Comparison of ENCODE assay signal across 21 cellular contexts in the genomic region with DNA sequence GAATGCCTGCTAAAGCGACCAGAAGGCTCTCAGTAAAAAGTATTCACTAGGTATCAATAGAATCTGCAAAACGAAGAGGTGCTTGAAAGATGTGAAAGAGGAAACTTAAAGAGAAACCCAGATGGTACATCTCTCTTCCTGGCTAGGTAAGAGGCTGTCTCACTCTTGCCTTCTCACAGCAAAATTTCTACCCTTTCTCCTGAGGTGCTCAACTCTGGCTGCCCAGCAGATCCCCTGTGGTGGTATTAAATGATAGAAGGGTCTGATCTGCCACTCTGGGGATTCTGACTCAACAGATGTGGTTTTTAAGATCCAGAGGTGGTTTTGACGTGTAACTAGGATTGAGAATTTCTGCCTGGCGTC. TPM values are rescaled to one million over a fixed set of nuclear protein-coding genes. Genes with fewer than 3 reads are reported as not detected.
A peak's percentile ranks its signal among the peaks of the same experiment; 100 is the strongest.
DNase-seq lines count a peak whose midpoint lies in the region; ATAC-seq and TF ChIP-seq lines count a peak whose summit lies in the region.
"Had no signal": no experiment of that assay in that cellular context is flagged by ENCODE, and none has a peak within 500 bp of the region (broad histone marks: within the 10 kb centered on the region; RNA-seq: fewer than 3 reads in every experiment).

No MANE protein-coding gene starts in this region.

- H2AFZ ChIP-seq in GM23338 (peak overlapping the region; percentile 49; the same call in 1 of the 2 replicates), smooth muscle cell (ENCODE audit: low read depth) (no peak overlapping the region)

- peaks cover 8% of the 10 kb centered on the region for H3K9me3 Mint-ChIP-seq in activated CD4-positive, alpha-beta T cell treated with anti-CD3 and anti-CD28 coated beads, Interleukin-2, amount 10 ng/mL, durations not matched to agents 24 days and 14 days
- H3K9me3 Mint-ChIP-seq in activated CD4-positive, alpha-beta T cell treated with anti-CD3 and anti-CD28 coated beads, Interleukin-2, amount 10 ng/mL, durations not matched to agents 7 days and 5 days, result peaks cover 4% of the 10 kb centered on the region
- H3K9me3 Mint-ChIP-seq in GM23338 (no peaks in the 10 kb centered on the region), mesothelial cell of epicardium (no peaks in the 10 kb centered on the region)
- H3K9me3 Mint-ChIP-seq in activated naive CD8-positive, alpha-beta T cell (ENCODE audit: low read depth), result no peaks in the 10 kb centered on the region
- H3K9me3 Mint-ChIP-seq: activated T-helper 2 cell treated with anti-CD3 and anti-CD28 coated beads, Interferon-gamma antibody, Interleukin-2, Interleukin-4, amounts not matched to agents 10 μg/mL and 5 μg/mL and 100 μg/mL, durations not matched to agents 14 hours and 24 hours and 36 hours; IgD-negative memory B cell had no signal

- peaks cover 4% of the 10 kb centered on the region for H3K27me3 Mint-ChIP-seq in activated CD4-positive, alpha-beta T cell treated with anti-CD3 and anti-CD28 coated beads, Interleukin-2, amount 10 ng/mL, durations not matched to agents 24 days and 14 days
- peaks cover 5% of the 10 kb centered on the region for H3K27me3 Mint-ChIP-seq in activated CD4-positive, alpha-beta T cell treated with anti-CD3 and anti-CD28 coated beads, Interleukin-2, amount 10 ng/mL, durations not matched to agents 7 days and 5 days
- H3K27me3 Mint-ChIP-seq in GM23338 (ENCODE audit: insufficient read depth, low read depth, poor library complexity), result peaks cover 2% of the 10 kb centered on the region
- peaks cover 6% of the 10 kb centered on the region for H3K27me3 Mint-ChIP-seq in activated naive CD8-positive, alpha-beta T cell
- peaks cover 6% of the 10 kb centered on the region for H3K27me3 Mint-ChIP-seq in mesothelial cell of epicardium (ENCODE audit: low read depth)

- no peak for TF ChIP-seq CTCF in GM23338 (conservative IDR thresholded peaks at IDR 0.05; ENCODE audit: low read depth in 2 of 2)
- no peak for TF ChIP-seq CTCF in smooth muscle cell (IDR thresholded peaks at IDR 0.05; ENCODE audit: borderline replicate concordance, insufficient read depth, poor library complexity, severe bottlenecking)
- no peak for TF ChIP-seq CTCF in mesothelial cell of epicardium (IDR thresholded peaks at IDR 0.05; ENCODE audit: unreplicated experiment)

- no peaks in the 10 kb centered on the region for H4K20me1 ChIP-seq in GM23338 (replicated peaks; ENCODE audit: insufficient read depth)
- no peaks in the 10 kb centered on the region for H4K20me1 ChIP-seq in smooth muscle cell (ENCODE audit: low read depth)

- no peak overlapping the region for H3K27ac Mint-ChIP-seq in activated CD4-positive, alpha-beta T cell treated with anti-CD3 and anti-CD28 coated beads, Interleukin-2, amount 10 ng/mL, durations not matched to agents 24 days and 14 days
- H3K27ac Mint-ChIP-seq in activated CD4-positive, alpha-beta T cell treated with anti-CD3 and anti-CD28 coated beads, Interleukin-2, amount 10 ng/mL, durations not matched to agents 7 days and 5 days, result no peak overlapping the region
- H3K27ac Mint-ChIP-seq in GM23338 (no peak overlapping the region), mesothelial cell of epicardium (no peak overlapping the region)
- no peak overlapping the region for H3K27ac Mint-ChIP-seq in activated naive CD8-positive, alpha-beta T cell
- H3K27ac Mint-ChIP-seq: activated T-helper 2 cell treated with anti-CD3 and anti-CD28 coated beads, Interferon-gamma antibody, Interleukin-2, Interleukin-4, amounts not matched to agents 10 μg/mL and 5 μg/mL and 100 μg/mL, durations not matched to agents 14 hours and 24 hours and 36 hours had no signal

- CTCF ChIA-PET in activated CD4-positive, alpha-beta T cell treated with anti-CD3 and anti-CD28 coated beads, Interleukin-2, amount 10 ng/mL, durations not matched to agents 7 days and 5 days (lab: Charles Lee), result interaction anchor here (1.7 kb wide), 1 partner anchor 11 kb away, joined by 3 read pairs; no protein-coding TSS in a partner anchor

- WGBS in smooth muscle cell (ENCODE audit: low lambda C conversion rate), result 17% methylated on average over 4 of the region's 4 CpGs

- H3K4me3 ChIP-seq in GM23338 (no peak overlapping the region), smooth muscle cell (no peak overlapping the region)
- H3K4me3 ChIP-seq: heart left ventricle had no signal

- no peaks in the 10 kb centered on the region for H3K27me3 ChIP-seq in GM23338 (ENCODE audit: insufficient read depth)
- no peaks in the 10 kb centered on the region for H3K27me3 ChIP-seq in smooth muscle cell (ENCODE audit: low read depth)
- H3K27me3 ChIP-seq: brain microvascular endothelial cell, heart left ventricle had no signal

- H3F3A ChIP-seq in GM23338 (replicated peaks; ENCODE audit: low read depth) (no peaks in the 10 kb centered on the region), smooth muscle cell (ENCODE audit: low read depth) (peaks cover 16% of the 10 kb centered on the region)

- H3K36me3 Mint-ChIP-seq in activated CD4-positive, alpha-beta T cell treated with anti-CD3 and anti-CD28 coated beads, Interleukin-2, amount 10 ng/mL, durations not matched to agents 24 days and 14 days (ENCODE audit: low read depth), result no peaks in the 10 kb centered on the region
- H3K36me3 Mint-ChIP-seq in activated CD4-positive, alpha-beta T cell treated with anti-CD3 and anti-CD28 coated beads, Interleukin-2, amount 10 ng/mL, durations not matched to agents 7 days and 5 days (ENCODE audit: low read depth), result peaks cover 3% of the 10 kb centered on the region
- H3K36me3 Mint-ChIP-seq in GM23338 (ENCODE audit: low read depth), result no peaks in the 10 kb centered on the region
- peaks cover 2% of the 10 kb centered on the region for H3K36me3 Mint-ChIP-seq in activated naive CD8-positive, alpha-beta T cell
- no peaks in the 10 kb centered on the region for H3K36me3 Mint-ChIP-seq in mesothelial cell of epicardium

- H3K9me3 ChIP-seq in smooth muscle cell (replicated peaks; ENCODE audit: low read depth), result no peaks in the 10 kb centered on the region
- H3K9me3 ChIP-seq: heart left ventricle had no signal

- H3K9ac ChIP-seq in smooth muscle cell (ENCODE audit: low read depth), result no peak overlapping the region

- POLR2A ChIA-PET in activated CD4-positive, alpha-beta T cell treated with anti-CD3 and anti-CD28 coated beads, Interleukin-2, amount 10 ng/mL, durations not matched to agents 7 days and 5 days (lab: Charles Lee), result no interaction called here

- intact Hi-C loops in activated CD4-positive, alpha-beta T cell treated with anti-CD3 and anti-CD28 coated beads, Interleukin-2, amount 10 ng/mL, durations not matched to agents 24 days and 14 days (cut with micrococcal nuclease), result no loop called here
- intact Hi-C loops in head of caudate nucleus (cut with DNase I), result no loop called here

- H3K27ac ChIP-seq in GM23338 (ENCODE audit: low read depth), result no peak overlapping the region
- peak overlapping the region; percentile 13 for H3K27ac ChIP-seq in smooth muscle cell (ENCODE audit: low read depth)
- H3K27ac ChIP-seq: brain microvascular endothelial cell, heart left ventricle had no signal

- no peak for DNase-seq in activated CD4-positive, alpha-beta T cell treated with anti-CD3 and anti-CD28 coated beads, Interleukin-2, amount 10 ng/mL, durations not matched to agents 24 days and 14 days
- no peak for DNase-seq in activated CD4-positive, alpha-beta T cell treated with anti-CD3 and anti-CD28 coated beads, Interleukin-2, amount 10 ng/mL, durations not matched to agents 7 days and 5 days
- no peak for DNase-seq in GM23338 (ENCODE audit: low spot score)
- no peak for DNase-seq in smooth muscle cell (lab: John Stamatoyannopoulos, UW; ENCODE audit: unreplicated experiment)
- no peak for DNase-seq in AG08395 (ENCODE audit: low spot score)
- no peak for DNase-seq in mesothelial cell of epicardium (ENCODE audit: low spot score in 2 of 2, unreplicated experiment in 2 of 2)
- DNase-seq in head of caudate nucleus, result no peak
- DNase-seq: activated CD8-positive, alpha-beta memory T cell treated with anti-CD3 and anti-CD28 coated beads for 24 hours; brain microvascular endothelial cell; COR-L47; heart left ventricle; NCI-H1105; NCI-H2029 treated with DMSO at 0.1 percent for 48 hours; NCI-H446; nucleus accumbens; PC-3; Right ventricle myocardium superior; stimulated activated CD4-positive, alpha-beta T cell treated with anti-CD3 and anti-CD28 coated beads, Interleukin-1b, Interleukin-23, amount 100 ng/mL, for 48 hours had no signal

- H3K4me2 ChIP-seq in GM23338 (no peak overlapping the region), smooth muscle cell (peak overlapping the region; percentile 65)

- H3K9me2 ChIP-seq in GM23338 (ENCODE audit: insufficient read depth), result no peaks in the 10 kb centered on the region

- H3K4me1 ChIP-seq in GM23338 (ENCODE audit: insufficient read depth) (no peaks in the 10 kb centered on the region; the same call in 1 of the 2 replicates), smooth muscle cell (ENCODE audit: low read depth) (peaks cover 10% of the 10 kb centered on the region)
- H3K4me1 ChIP-seq: heart left ventricle had no signal

- H3K4me3 Mint-ChIP-seq in activated CD4-positive, alpha-beta T cell treated with anti-CD3 and anti-CD28 coated beads, Interleukin-2, amount 10 ng/mL, durations not matched to agents 24 days and 14 days, result peak overlapping the region; percentile 46
- no peak overlapping the region for H3K4me3 Mint-ChIP-seq in activated CD4-positive, alpha-beta T cell treated with anti-CD3 and anti-CD28 coated beads, Interleukin-2, amount 10 ng/mL, durations not matched to agents 7 days and 5 days
- no peak overlapping the region for H3K4me3 Mint-ChIP-seq in GM23338
- H3K4me3 Mint-ChIP-seq in activated naive CD8-positive, alpha-beta T cell, result peak overlapping the region; percentile 2
- no peak overlapping the region for H3K4me3 Mint-ChIP-seq in mesothelial cell of epicardium
- H3K4me3 Mint-ChIP-seq: IgD-negative memory B cell had no signal

- H3K36me3 ChIP-seq in GM23338 (ENCODE audit: insufficient read depth) (no peaks in the 10 kb centered on the region), smooth muscle cell (ENCODE audit: low read depth) (no peaks in the 10 kb centered on the region)
- H3K36me3 ChIP-seq: brain microvascular endothelial cell, heart left ventricle had no signal

- ATAC-seq in GM23338, result no peak
- ATAC-seq: heart left ventricle, PC-3 had no signal

- H3K79me2 ChIP-seq in GM23338 (replicated peaks; ENCODE audit: insufficient read depth) (no peaks in the 10 kb centered on the region), smooth muscle cell (ENCODE audit: low read depth) (no peaks in the 10 kb centered on the region)

- H3K4me1 Mint-ChIP-seq in activated CD4-positive, alpha-beta T cell treated with anti-CD3 and anti-CD28 coated beads, Interleukin-2, amount 10 ng/mL, durations not matched to agents 24 days and 14 days, result peaks cover 15% of the 10 kb centered on the region
- H3K4me1 Mint-ChIP-seq in activated CD4-positive, alpha-beta T cell treated with anti-CD3 and anti-CD28 coated beads, Interleukin-2, amount 10 ng/mL, durations not matched to agents 7 days and 5 days, result peaks cover 14% of the 10 kb centered on the region
- H3K4me1 Mint-ChIP-seq in GM23338, result peaks cover 24% of the 10 kb centered on the region; the same call in 2 of the 3 replicates
- peaks cover 13% of the 10 kb centered on the region for H3K4me1 Mint-ChIP-seq in activated naive CD8-positive, alpha-beta T cell (ENCODE audit: low read depth)
- peaks cover 22% of the 10 kb centered on the region for H3K4me1 Mint-ChIP-seq in mesothelial cell of epicardium

RNA-seq across cellular contexts. Expression of gene TSPAN5, which starts 14.9 kb away (rescaled TPM):
- 30.4 and 30.7 TPM in 2 replicates for total RNA-seq in activated CD4-positive, alpha-beta T cell treated with anti-CD3 and anti-CD28 coated beads, Interleukin-2, amount 10 ng/mL, durations not matched to agents 24 days and 14 days
- total RNA-seq in activated CD4-positive, alpha-beta T cell treated with anti-CD3 and anti-CD28 coated beads, Interleukin-2, amount 10 ng/mL, durations not matched to agents 7 days and 5 days, result 10 to 100 TPM; 17.4 to 17.6 TPM
- 21.5 and 24.6 TPM in 2 replicates for total RNA-seq in GM23338 (2014; rRNA removed; shearing (Covaris generic))
- polyA plus RNA-seq in GM23338 (2016; fragmentation: Nextera tagmentation; extraction: Ambion mirVana), result 18.2 and 18.6 TPM in 2 replicates
- 28.3 and 36.9 TPM in 2 replicates for total RNA-seq in smooth muscle cell
- polyA plus RNA-seq in smooth muscle cell, result 33.7 and 35.8 TPM in 2 replicates
- 12.7 to 14.7 TPM (median 13.8 TPM) in 3 replicates for total RNA-seq in mesothelial cell of epicardium

Comparison
In these comparisons a context has a peak if more than half of its experiments do, and no peak if none do; other contexts are left out.
1. H3K4me3 Mint-ChIP-seq: peak in activated CD4-positive, alpha-beta T cell treated with anti-CD3 and anti-CD28 coated beads, Interleukin-2, amount 10 ng/mL, durations not matched to agents 24 days and 14 days (single experiment) and activated naive CD8-positive, alpha-beta T cell (single experiment); none in activated CD4-positive, alpha-beta T cell treated with anti-CD3 and anti-CD28 coated beads, Interleukin-2, amount 10 ng/mL, durations not matched to agents 7 days and 5 days (single experiment), GM23338 (single experiment) and mesothelial cell of epicardium (single experiment).